8 cellular contexts compared by ENCODE assay signal in genomic region chr15:39874890-39875549, GRCh38. TPM values are rescaled to one million over a fixed set of nuclear protein-coding genes. Genes with fewer than 3 reads are reported as not detected.
A peak's percentile ranks its signal among the peaks of the same experiment; 100 is the strongest.
DNase-seq lines count a peak whose midpoint lies in the region; ATAC-seq, FAIRE-seq and TF ChIP-seq lines count a peak whose summit lies in the region.

No MANE protein-coding gene starts in this region.

- H3K4me1 ChIP-seq in heart right ventricle (peaks cover 0 to 2% (median 0%) of the 10 kb centered on the region in 9 donors), kidney (ENCODE audit: control insufficient read depth in 1 of 2, insufficient read depth in 1 of 2, low read depth in 1 of 2, low read length in 2 of 2) (no peaks in the 10 kb centered on the region)

- H3K9me3 ChIP-seq in heart right ventricle = no peaks in the 10 kb centered on the region
- no peaks in the 10 kb centered on the region for H3K9me3 ChIP-seq in kidney (ENCODE audit: control insufficient read depth in 1 of 2, low read length in 2 of 2)

- H3K36me3 Mint-ChIP-seq in activated naive CD4-positive, alpha-beta T cell treated with anti-CD3 and anti-CD28 coated beads, Interleukin-2, amount 10 ng/mL, durations not matched to agents 7 days and 5 days = no peaks in the 10 kb centered on the region
- H3K36me3 Mint-ChIP-seq in activated T-cell treated with anti-CD3 and anti-CD28 coated beads, Interleukin-2, amount 50 U/mL, for 4 hours (ENCODE audit: insufficient read depth) = no peaks in the 10 kb centered on the region

- 64 to 72% methylated on average over 9 of the region's 9 CpGs for WGBS in heart right ventricle, 2 donors

- TF ChIP-seq CTCF in heart right ventricle (IDR thresholded peaks at IDR 0.05) = peak; percentile 22 to 73 (median 59)
- peak; percentile 70 for TF ChIP-seq CTCF in kidney (IDR thresholded peaks at IDR 0.05; ENCODE audit: borderline replicate concordance, extremely low read depth, insufficient read depth)

- no peaks in the 10 kb centered on the region for H3K9me3 Mint-ChIP-seq in activated naive CD4-positive, alpha-beta T cell treated with anti-CD3 and anti-CD28 coated beads, Interleukin-2, amount 10 ng/mL, durations not matched to agents 7 days and 5 days
- H3K9me3 Mint-ChIP-seq in activated T-cell treated with anti-CD3 and anti-CD28 coated beads, Interleukin-2, amount 50 U/mL, for 4 hours = no peaks in the 10 kb centered on the region

- H3K4me3 ChIP-seq in heart right ventricle = no peak overlapping the region
- no peak overlapping the region for H3K4me3 ChIP-seq in kidney (ENCODE audit: low read length in 2 of 2)

- no peak for FAIRE-seq in kidney (lab: Jason Lieb, UNC)

- H3K4me1 Mint-ChIP-seq in activated naive CD4-positive, alpha-beta T cell treated with anti-CD3 and anti-CD28 coated beads, Interleukin-2, amount 10 ng/mL, durations not matched to agents 7 days and 5 days = no peaks in the 10 kb centered on the region
- H3K4me1 Mint-ChIP-seq in activated T-cell treated with anti-CD3 and anti-CD28 coated beads, Interleukin-2, amount 50 U/mL, for 4 hours (ENCODE audit: low read depth) = no peaks in the 10 kb centered on the region

- no peak overlapping the region for H3K4me3 Mint-ChIP-seq in activated naive CD4-positive, alpha-beta T cell treated with anti-CD3 and anti-CD28 coated beads, Interleukin-2, amount 10 ng/mL, durations not matched to agents 7 days and 5 days
- H3K4me3 Mint-ChIP-seq in activated T-cell treated with anti-CD3 and anti-CD28 coated beads, Interleukin-2, amount 50 U/mL, for 4 hours = no peak overlapping the region

- H3K27ac Mint-ChIP-seq in activated naive CD4-positive, alpha-beta T cell treated with anti-CD3 and anti-CD28 coated beads, Interleukin-2, amount 10 ng/mL, durations not matched to agents 7 days and 5 days = no peak overlapping the region

- no peaks in the 10 kb centered on the region for H3K27me3 ChIP-seq in heart right ventricle

- intact Hi-C loops in heart right ventricle (cut with DNase I) (loop anchor here in 9 of 10 donors (1.0 to 10.0 kb wide), 6 partner anchors 80 to 193 kb away; no protein-coding TSS in a partner anchor), Right ventricle myocardium inferior (cut with DNase I) (loop anchor here (5.0 kb wide), 1 partner anchor 88 kb away; no protein-coding TSS in a partner anchor), kidney (cut with DNase I) (no loop called here)

- H3K27ac ChIP-seq in heart right ventricle (no peak overlapping the region), kidney (ENCODE audit: low read depth in 2 of 2, low read length in 2 of 2) (no peak overlapping the region)

- H3K27me3 Mint-ChIP-seq in activated naive CD4-positive, alpha-beta T cell treated with anti-CD3 and anti-CD28 coated beads, Interleukin-2, amount 10 ng/mL, durations not matched to agents 7 days and 5 days = peaks cover 22% of the 10 kb centered on the region
- H3K27me3 Mint-ChIP-seq in activated T-cell treated with anti-CD3 and anti-CD28 coated beads, Interleukin-2, amount 50 U/mL, for 4 hours (ENCODE audit: low read depth) = peaks cover 2% of the 10 kb centered on the region

- no peak overlapping the region for H3K9ac ChIP-seq in kidney (ENCODE audit: low read length in 2 of 2)

- CTCF ChIA-PET in activated naive CD4-positive, alpha-beta T cell treated with anti-CD3 and anti-CD28 coated beads, Interleukin-2, amount 10 ng/mL, durations not matched to agents 7 days and 5 days (lab: Charles Lee) = interaction anchor here (0.6 to 2.7 kb wide), 12 partner anchors 13 to 189 kb away, joined by 3 to 12 read pairs (median 4); partner anchors contain the start of gene FSIP1

- no peak for DNase-seq in heart right ventricle
- DNase-seq in Right ventricle myocardium inferior (ENCODE audit: missing footprints) = no peak
- DNase-seq in NCI-H1092 treated with DMSO at 0.1 percent for 48 hours (lab: John Stamatoyannopoulos, UW) = peak; percentile 19
- DNase-seq in activated naive CD4-positive, alpha-beta T cell treated with anti-CD3 and anti-CD28 coated beads, Interleukin-2, amount 10 ng/mL, durations not matched to agents 7 days and 5 days = peak; percentile 51
- DNase-seq in kidney = no peak
- DNase-seq in glomerular visceral epithelial cell (ENCODE audit: extremely low spot score) = no peak
- DNase-seq in foreskin melanocyte = no peak
- DNase-seq in activated T-cell treated with anti-CD3 and anti-CD28 coated beads, Interleukin-2, amount 50 U/mL, for 4 hours = no peak

- H3K36me3 ChIP-seq in heart right ventricle (no peaks in the 10 kb centered on the region), kidney (ENCODE audit: control insufficient read depth in 1 of 2, insufficient read depth in 2 of 2, low read length in 2 of 2) (no peaks in the 10 kb centered on the region)

- ATAC-seq in heart right ventricle = no peak
- no peak for ATAC-seq in Right ventricle myocardium inferior
- no peak for ATAC-seq in activated T-cell treated with anti-CD3 and anti-CD28 coated beads, Interleukin-2, amount 50 U/mL, for 4 hours

RNA-seq across cellular contexts. Expression of gene GPR176, which starts 45.0 kb away (rescaled TPM):
- total RNA-seq in heart right ventricle = 1 to 10 TPM in 9 of 10 donors, under 1 TPM in 1; 0.87 to 3.1 (median 1.5) TPM
- 1 to 10 TPM; 1.7 to 3.0 TPM for polyA plus RNA-seq in heart right ventricle
- 1.8 TPM for total RNA-seq in Right ventricle myocardium inferior
- total RNA-seq in kidney = 7.6 TPM
- polyA plus RNA-seq in kidney (ENCODE audit: insufficient read depth, low read depth, low replicate concordance) = 2.9 TPM
- total RNA-seq in activated T-cell treated with anti-CD3 and anti-CD28 coated beads, Interleukin-2, amount 50 U/mL, for 4 hours = under 1 TPM; 0.13 to 0.19 (median 0.13) TPM

RNA-seq across cellular contexts. Expression of gene EIF2AK4, which starts 58.9 kb away (rescaled TPM):
- total RNA-seq in heart right ventricle (10 to 100 TPM; 17.3 to 23.2 (median 20.2) TPM), Right ventricle myocardium inferior (23.3 TPM), kidney (30.9 TPM)
- polyA plus RNA-seq in heart right ventricle (10 to 100 TPM; 16.5 to 68.9 TPM), kidney (ENCODE audit: insufficient read depth, low read depth, low replicate concordance) (25.1 TPM)
- 10 to 100 TPM; 17.6 to 20.9 (median 19.5) TPM for total RNA-seq in activated T-cell treated with anti-CD3 and anti-CD28 coated beads, Interleukin-2, amount 50 U/mL, for 4 hours

Comparison
In these comparisons a context has a peak if more than half of its experiments do, and no peak if none do; other contexts are left out.
1. DNase-seq: peak in NCI-H1092 treated with DMSO at 0.1 percent for 48 hours (single experiment) and activated naive CD4-positive, alpha-beta T cell treated with anti-CD3 and anti-CD28 coated beads, Interleukin-2, amount 10 ng/mL, durations not matched to agents 7 days and 5 days (single experiment); none in heart right ventricle (0 of 2), Right ventricle myocardium inferior (single experiment), kidney (single experiment), glomerular visceral epithelial cell (single experiment), foreskin melanocyte (single experiment) and activated T-cell treated with anti-CD3 and anti-CD28 coated beads, Interleukin-2, amount 50 U/mL, for 4 hours (single experiment).